Comparison of ENCODE assay signal across 9 cellular contexts in genomic region chr17:28370744-28371103, GRCh38. TPM values are rescaled to one million over a fixed set of nuclear protein-coding genes. Genes with fewer than 3 reads are reported as not detected.
A peak's percentile ranks its signal among the peaks of the same experiment; 100 is the strongest.
DNase-seq lines count a peak whose midpoint lies in the region; ATAC-seq and TF ChIP-seq lines count a peak whose summit lies in the region.
"Had no signal": no experiment of that assay in that cellular context is flagged by ENCODE, and none has a peak within 500 bp of the region (broad histone marks: within the 10 kb centered on the region; RNA-seq: fewer than 3 reads in every experiment).

No MANE protein-coding gene starts in this region.

- H3K9me2 ChIP-seq in SK-N-SH, result no peaks in the 10 kb centered on the region

- H3K4me2 ChIP-seq in SK-N-SH, result peak overlapping the region; percentile 96

- intact Hi-C loops in left colon (cut with DNase I, micrococcal nuclease), result no loop called here

- peaks cover 21% of the 10 kb centered on the region for H3K4me1 Mint-ChIP-seq in activated CD8-positive, alpha-beta T cell treated with anti-CD3 and anti-CD28 coated beads, Interleukin-2, amount 10 ng/mL, durations not matched to agents 7 days and 5 days (ENCODE audit: low read depth)
- peaks cover 27% of the 10 kb centered on the region for H3K4me1 Mint-ChIP-seq in stimulated activated memory B cell treated with anti-CD40 and anti-IgM and Interleukin-4, amounts not matched to agents 10 μg/mL and 1 μg/mL and 100 μg/mL, for 72 hours

- peaks cover 4% of the 10 kb centered on the region for H3K36me3 Mint-ChIP-seq in activated CD8-positive, alpha-beta T cell treated with anti-CD3 and anti-CD28 coated beads, Interleukin-2, amount 10 ng/mL, durations not matched to agents 7 days and 5 days (ENCODE audit: low read depth)
- H3K36me3 Mint-ChIP-seq in stimulated activated memory B cell treated with anti-CD40 and anti-IgM and Interleukin-4, amounts not matched to agents 10 μg/mL and 1 μg/mL and 100 μg/mL, for 72 hours, result peaks cover 12% of the 10 kb centered on the region

- no peak for TF ChIP-seq EP300 in SK-N-SH (IDR thresholded peaks at IDR 0.05; ENCODE audit: borderline replicate concordance in 1 of 2, low read depth in 1 of 2, low read length in 1 of 2)

- no peak for TF ChIP-seq RAD21 in SK-N-SH (IDR thresholded peaks at IDR 0.05; ENCODE audit: low read length)

- peak overlapping the region; percentile 87 for H3K4me3 Mint-ChIP-seq in activated CD8-positive, alpha-beta T cell treated with anti-CD3 and anti-CD28 coated beads, Interleukin-2, amount 10 ng/mL, durations not matched to agents 7 days and 5 days
- no peak overlapping the region for H3K4me3 Mint-ChIP-seq in stimulated activated memory B cell treated with anti-CD40 and anti-IgM and Interleukin-4, amounts not matched to agents 10 μg/mL and 1 μg/mL and 100 μg/mL, for 72 hours

- peak overlapping the region; percentile 67 to 85 for H3K27ac ChIP-seq in SK-N-SH (ENCODE audit: low read depth in 2 of 2, low read length in 1 of 2)

- ATAC-seq in SK-N-SH treated with all-trans-retinoic acid at 6 μM for 48 hours, result no peak
- ATAC-seq in activated CD8-positive, alpha-beta T cell treated with anti-CD3 and anti-CD28 coated beads, Interleukin-2, amount 10 ng/mL, durations not matched to agents 7 days and 5 days, result no peak
- ATAC-seq in stimulated activated memory B cell treated with anti-CD40 and anti-IgM and Interleukin-4, amounts not matched to agents 10 μg/mL and 1 μg/mL and 100 μg/mL, for 72 hours, result no peak
- no peak for ATAC-seq in left colon
- ATAC-seq in GM19467 (IDR thresholded peaks at IDR 0.05; ENCODE audit: unreplicated experiment), result no peak

- H3K79me2 ChIP-seq in SK-N-SH (ENCODE audit: insufficient read depth), result peaks cover 31% of the 10 kb centered on the region

- H3K27ac Mint-ChIP-seq in activated CD8-positive, alpha-beta T cell treated with anti-CD3 and anti-CD28 coated beads, Interleukin-2, amount 10 ng/mL, durations not matched to agents 7 days and 5 days, result no peak overlapping the region
- peak overlapping the region; percentile 86 for H3K27ac Mint-ChIP-seq in stimulated activated memory B cell treated with anti-CD40 and anti-IgM and Interleukin-4, amounts not matched to agents 10 μg/mL and 1 μg/mL and 100 μg/mL, for 72 hours

- no peak for DNase-seq in SK-N-SH
- DNase-seq in activated CD8-positive, alpha-beta T cell treated with anti-CD3 and anti-CD28 coated beads, Interleukin-2, amount 10 ng/mL, durations not matched to agents 7 days and 5 days, result no peak
- no peak for DNase-seq in NCI-H2029 treated with DMSO at 0.1 percent for 48 hours (lab: John Stamatoyannopoulos, UW)
- DNase-seq in left colon, result no peak

- H3F3A ChIP-seq in SK-N-SH (replicated peaks; ENCODE audit: insufficient read depth), result peaks cover 18% of the 10 kb centered on the region

- no peaks in the 10 kb centered on the region for H3K9me3 Mint-ChIP-seq in activated CD8-positive, alpha-beta T cell treated with anti-CD3 and anti-CD28 coated beads, Interleukin-2, amount 10 ng/mL, durations not matched to agents 7 days and 5 days (ENCODE audit: insufficient read depth)
- no peaks in the 10 kb centered on the region for H3K9me3 Mint-ChIP-seq in stimulated activated memory B cell treated with anti-CD40 and anti-IgM and Interleukin-4, amounts not matched to agents 10 μg/mL and 1 μg/mL and 100 μg/mL, for 72 hours

- H3K4me3 ChIP-seq in SK-N-SH (ENCODE audit: low read depth in 2 of 2, low read length in 1 of 2) (no peak overlapping the region; a peak in 2 of 4 replicates), iPS-18c (ENCODE audit: insufficient read depth, low read depth, low read length) (peak overlapping the region; percentile 51)

- peaks cover 15 to 28% of the 10 kb centered on the region in 2 experiments for H3K4me1 ChIP-seq in SK-N-SH (ENCODE audit: control insufficient read depth in 1 of 2, insufficient read depth in 2 of 2, low read depth in 1 of 2, low read length in 1 of 2)

- peak overlapping the region; percentile 41 for H3K9ac ChIP-seq in SK-N-SH

- peaks cover 28% of the 10 kb centered on the region for H4K20me1 ChIP-seq in SK-N-SH (ENCODE audit: insufficient read depth)

- 0 out of 2 replicates have a peak overlapping the region, but pooled peaks have one; percentile 49 for H2AFZ ChIP-seq in SK-N-SH (ENCODE audit: low read depth)

- no peaks in the 10 kb centered on the region for H3K36me3 ChIP-seq in SK-N-SH (replicated peaks in 1 of 2; ENCODE audit: control insufficient read depth in 1 of 2, insufficient read depth in 2 of 2, low read length in 1 of 2)

- H3K27me3 ChIP-seq in SK-N-SH (ENCODE audit: insufficient read depth), result no peaks in the 10 kb centered on the region

- no peaks in the 10 kb centered on the region for H3K27me3 Mint-ChIP-seq in activated CD8-positive, alpha-beta T cell treated with anti-CD3 and anti-CD28 coated beads, Interleukin-2, amount 10 ng/mL, durations not matched to agents 7 days and 5 days (ENCODE audit: low read depth)
- H3K27me3 Mint-ChIP-seq in stimulated activated memory B cell treated with anti-CD40 and anti-IgM and Interleukin-4, amounts not matched to agents 10 μg/mL and 1 μg/mL and 100 μg/mL, for 72 hours, result no peaks in the 10 kb centered on the region

- CTCF ChIA-PET in SK-N-SH (lab: Yijun Ruan, JAX), result interaction anchor here (0.9 to 1.8 kb wide), 8 partner anchors 10 to 565 kb away, joined by 3 to 7 read pairs (median 3); partner anchors contain the start of genes IFT20, POLDIP2 and TNFAIP1
- CTCF ChIA-PET in activated CD8-positive, alpha-beta T cell treated with anti-CD3 and anti-CD28 coated beads, Interleukin-2, amount 10 ng/mL, durations not matched to agents 7 days and 5 days (lab: Charles Lee), result interaction anchor here (0.6 to 1.7 kb wide), 3 partner anchors 13 to 178 kb away, joined by 3 to 4 read pairs (median 4); no protein-coding TSS in a partner anchor

- no peak for TF ChIP-seq CTCF in SK-N-SH (IDR thresholded peaks at IDR 0.05)

- H3K9me3 ChIP-seq in SK-N-SH (no peaks in the 10 kb centered on the region), iPS-18c (ENCODE audit: control insufficient read depth, insufficient read depth, low read length) (peaks cover 2% of the 10 kb centered on the region)

- 100% methylated on average over 1 of the region's 1 CpG for WGBS in SK-N-SH (ENCODE audit: low lambda C conversion rate)

- POLR2A ChIA-PET in SK-N-SH (lab: Yijun Ruan, JAX), result interaction anchor here (0.7 to 4.5 kb wide), 4 partner anchors 10 to 35 kb away, joined by 3 to 34 read pairs (median 8); partner anchors contain the start of genes IFT20, POLDIP2 and TNFAIP1
- POLR2A ChIA-PET in activated CD8-positive, alpha-beta T cell treated with anti-CD3 and anti-CD28 coated beads, Interleukin-2, amount 10 ng/mL, durations not matched to agents 7 days and 5 days (lab: Charles Lee), result interaction anchor here (1.7 to 7.4 kb wide), 2 partner anchors 13 to 35 kb away, joined by 5 to 45 read pairs; partner anchors contain the start of genes IFT20, POLDIP2 and TNFAIP1

TF ChIP-seq in SK-N-SH, 30 proteins besides CTCF, POLR2A, EP300 and RAD21 (continues in another document):
- no peak for TF ChIP-seq PBX3 (IDR thresholded peaks at IDR 0.05)

TF ChIP-seq in SK-N-SH treated with all-trans-retinoic acid at 6 μM for 48 hours, 23 proteins besides CTCF, POLR2A, EP300 and RAD21 (continues in another document):
- TF ChIP-seq PPARA (CRISPR knock-in tag; IDR thresholded peaks at IDR 0.05; ENCODE audit: borderline replicate concordance) (no peak), POU6F1 (CRISPR knock-in tag; IDR thresholded peaks at IDR 0.05; ENCODE audit: borderline replicate concordance, low read depth) (no peak), ZFP3 (CRISPR knock-in tag; IDR thresholded peaks at IDR 0.05) (no peak), ZC3H10 (CRISPR knock-in tag; IDR thresholded peaks at IDR 0.05) (no peak), CSDC2 (CRISPR knock-in tag; IDR thresholded peaks at IDR 0.05) (no peak)

RNA-seq across cellular contexts. Expression of gene VTN, which starts 0.6 kb away (rescaled TPM):
- polyA plus RNA-seq in SK-N-SH (2012; rRNA removed), result 1.2 and 1.6 TPM in 2 replicates
- polyA plus RNA-seq in SK-N-SH (2012; cell fraction: cytosol; rRNA removed), result 0.37 and 0.64 TPM in 2 replicates
- 7.0 and 7.4 TPM in 2 replicates for polyA plus RNA-seq in SK-N-SH (2012; cell fraction: nucleus; rRNA removed)
- not detected for total RNA-seq in activated CD8-positive, alpha-beta T cell treated with anti-CD3 and anti-CD28 coated beads, Interleukin-2, amount 10 ng/mL, durations not matched to agents 7 days and 5 days
- total RNA-seq in left colon, result under 1 TPM in 1 of 2 donors, not detected in 1; 0.11 TPM

RNA-seq across cellular contexts. Expression of gene SARM1, which starts 0.8 kb away (rescaled TPM):
- 17.4 and 17.9 TPM in 2 replicates for polyA plus RNA-seq in SK-N-SH (2012; rRNA removed)
- polyA plus RNA-seq in SK-N-SH (2012; cell fraction: cytosol; rRNA removed), result 5.9 and 12.5 TPM in 2 replicates
- 40.1 and 57.3 TPM in 2 replicates for polyA plus RNA-seq in SK-N-SH (2012; cell fraction: nucleus; rRNA removed)
- 10 to 100 TPM; 16.2 to 20.0 TPM for total RNA-seq in activated CD8-positive, alpha-beta T cell treated with anti-CD3 and anti-CD28 coated beads, Interleukin-2, amount 10 ng/mL, durations not matched to agents 7 days and 5 days
- 10 to 100 TPM; 11.7 to 12.7 TPM for total RNA-seq in left colon

RNA-seq across cellular contexts. Expression of gene SEBOX, which starts 5.7 kb away (rescaled TPM):
- polyA plus RNA-seq in SK-N-SH (2012; rRNA removed), result not detected in 2 replicates
- not detected in 2 replicates for polyA plus RNA-seq in SK-N-SH (2012; cell fraction: cytosol; rRNA removed)
- polyA plus RNA-seq in SK-N-SH (2012; cell fraction: nucleus; rRNA removed), result not detected in 2 replicates
- not detected for total RNA-seq in activated CD8-positive, alpha-beta T cell treated with anti-CD3 and anti-CD28 coated beads, Interleukin-2, amount 10 ng/mL, durations not matched to agents 7 days and 5 days
- total RNA-seq in left colon, result not detected
- total RNA-seq: frontal cortex had no signal

RNA-seq across cellular contexts. Expression of gene POLDIP2, which starts 13.4 kb away (rescaled TPM):
- 96.1 and 98.1 TPM in 2 replicates for polyA plus RNA-seq in SK-N-SH (2012; rRNA removed)
- polyA plus RNA-seq in SK-N-SH (2012; cell fraction: cytosol; rRNA removed), result 71.4 and 94.2 TPM in 2 replicates
- polyA plus RNA-seq in SK-N-SH (2012; cell fraction: nucleus; rRNA removed), result 59.1 and 62.2 TPM in 2 replicates
- 10 to 100 TPM; 68.1 to 73.9 TPM for total RNA-seq in activated CD8-positive, alpha-beta T cell treated with anti-CD3 and anti-CD28 coated beads, Interleukin-2, amount 10 ng/mL, durations not matched to agents 7 days and 5 days
- 10 to 100 TPM; 80.6 to 82.5 TPM for total RNA-seq in left colon

RNA-seq across cellular contexts. Expression of gene TNFAIP1, which starts 35.2 kb away (rescaled TPM):
- 52.0 and 58.0 TPM in 2 replicates for polyA plus RNA-seq in SK-N-SH (2012; rRNA removed)
- polyA plus RNA-seq in SK-N-SH (2012; cell fraction: cytosol; rRNA removed), result 35.5 and 42.1 TPM in 2 replicates
- 72.8 and 108 TPM in 2 replicates for polyA plus RNA-seq in SK-N-SH (2012; cell fraction: nucleus; rRNA removed)
- 10 to 100 TPM; 16.3 to 19.7 TPM for total RNA-seq in activated CD8-positive, alpha-beta T cell treated with anti-CD3 and anti-CD28 coated beads, Interleukin-2, amount 10 ng/mL, durations not matched to agents 7 days and 5 days
- 10 to 100 TPM; 34.6 to 38.2 TPM for total RNA-seq in left colon
